In the genomic region with DNA sequence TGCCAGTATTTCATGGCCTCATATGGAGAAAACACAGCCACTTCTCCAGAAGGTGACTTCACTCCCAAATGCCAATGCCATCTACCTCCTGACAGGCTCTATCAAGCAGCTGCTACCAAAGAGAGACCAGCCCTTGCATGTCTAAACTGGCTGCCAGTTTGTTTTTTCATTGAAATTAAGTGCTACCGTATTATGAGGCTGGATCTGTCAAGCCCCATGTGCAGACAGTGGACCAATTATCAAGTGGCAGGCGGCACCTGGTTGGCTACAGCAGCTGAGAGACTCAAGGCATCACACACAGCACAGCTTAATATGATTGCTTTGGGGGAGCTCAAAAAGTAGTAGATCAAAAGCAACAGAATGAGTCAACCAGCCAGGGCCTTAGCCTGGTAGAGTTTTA, we compare ENCODE assay signal across 14 cellular contexts.
DNase-seq lines count a peak whose midpoint lies in the region; ATAC-seq and TF ChIP-seq lines count a peak whose summit lies in the region.
"Had no signal": no experiment of that assay in that cellular context is flagged by ENCODE, and none has a peak within 500 bp of the region (broad histone marks: within the 10 kb centered on the region; RNA-seq: fewer than 3 reads in every experiment).

No MANE protein-coding gene starts in this region.

- H3K36me3 Mint-ChIP-seq in activated CD4-positive, alpha-beta T cell treated with anti-CD3 and anti-CD28 coated beads, Interleukin-2, amount 10 ng/mL, durations not matched to agents 7 days and 5 days (ENCODE audit: low read depth): no peaks in the 10 kb centered on the region
- no peaks in the 10 kb centered on the region for H3K36me3 Mint-ChIP-seq in HFFc6 (ENCODE audit: low read depth)
- H3K36me3 Mint-ChIP-seq: CD14-positive monocyte; CD8-positive, alpha-beta T cell had no signal

- H3K9me3 Mint-ChIP-seq in activated CD4-positive, alpha-beta T cell treated with anti-CD3 and anti-CD28 coated beads, Interleukin-2, amount 10 ng/mL, durations not matched to agents 7 days and 5 days: no peaks in the 10 kb centered on the region
- peaks cover 26% of the 10 kb centered on the region for H3K9me3 Mint-ChIP-seq in HFFc6

- H3K4me1 Mint-ChIP-seq in activated CD4-positive, alpha-beta T cell treated with anti-CD3 and anti-CD28 coated beads, Interleukin-2, amount 10 ng/mL, durations not matched to agents 7 days and 5 days: no peaks in the 10 kb centered on the region
- no peaks in the 10 kb centered on the region for H3K4me1 Mint-ChIP-seq in HFFc6 (ENCODE audit: low read depth)
- H3K4me1 Mint-ChIP-seq: CD14-positive monocyte had no signal

- CTCF ChIA-PET in activated CD4-positive, alpha-beta T cell treated with anti-CD3 and anti-CD28 coated beads, Interleukin-2, amount 10 ng/mL, durations not matched to agents 7 days and 5 days (lab: Charles Lee): no interaction called here

- peak; percentile 45 for ATAC-seq in esophagus mucosa
- ATAC-seq: CD8-positive, alpha-beta T cell had no signal

- no peak overlapping the region for H3K27ac Mint-ChIP-seq in activated CD4-positive, alpha-beta T cell treated with anti-CD3 and anti-CD28 coated beads, Interleukin-2, amount 10 ng/mL, durations not matched to agents 7 days and 5 days
- H3K27ac Mint-ChIP-seq in HFFc6: no peak overlapping the region
- H3K27ac Mint-ChIP-seq: CD14-positive monocyte; CD8-positive, alpha-beta T cell had no signal

- no peak overlapping the region for H3K4me3 Mint-ChIP-seq in activated CD4-positive, alpha-beta T cell treated with anti-CD3 and anti-CD28 coated beads, Interleukin-2, amount 10 ng/mL, durations not matched to agents 7 days and 5 days
- H3K4me3 Mint-ChIP-seq in HFFc6: no peak overlapping the region
- H3K4me3 Mint-ChIP-seq: CD14-positive monocyte; CD8-positive, alpha-beta T cell had no signal

- peak; percentile 27 for DNase-seq in DMS53 (lab: John Stamatoyannopoulos, UW)
- DNase-seq in DMS53 treated with DMSO at 0.1 percent for 48 hours (lab: John Stamatoyannopoulos, UW; ENCODE audit: unreplicated experiment): no peak
- peak; percentile 71 for DNase-seq in NCI-H1694 (lab: John Stamatoyannopoulos, UW)
- peak; percentile 17 for DNase-seq in NCI-H69 (lab: John Stamatoyannopoulos, UW)
- no peak for DNase-seq in activated CD4-positive, alpha-beta T cell treated with anti-CD3 and anti-CD28 coated beads, Interleukin-2, amount 10 ng/mL, durations not matched to agents 7 days and 5 days
- DNase-seq in NCI-H82 (lab: John Stamatoyannopoulos, UW): no peak
- no peak for DNase-seq in HFFc6
- DNase-seq: CD8-positive, alpha-beta T cell; COR-L47; DMS153; GF-D8; HCEC 1CT had no signal

- POLR2A ChIA-PET in activated CD4-positive, alpha-beta T cell treated with anti-CD3 and anti-CD28 coated beads, Interleukin-2, amount 10 ng/mL, durations not matched to agents 7 days and 5 days (lab: Charles Lee): no interaction called here

- no peak for TF ChIP-seq CTCF in HFFc6 (IDR thresholded peaks at IDR 0.05)

- H3K27me3 Mint-ChIP-seq in activated CD4-positive, alpha-beta T cell treated with anti-CD3 and anti-CD28 coated beads, Interleukin-2, amount 10 ng/mL, durations not matched to agents 7 days and 5 days: no peaks in the 10 kb centered on the region
- H3K27me3 Mint-ChIP-seq in HFFc6 (ENCODE audit: insufficient read depth): no peaks in the 10 kb centered on the region

Comparison
In these comparisons a context has a peak if more than half of its experiments do, and no peak if none do; other contexts are left out.
1. DNase-seq: peak in DMS53 (single experiment), NCI-H1694 (single experiment) and NCI-H69 (single experiment); none in DMS53 treated with DMSO at 0.1 percent for 48 hours (single experiment), activated CD4-positive, alpha-beta T cell treated with anti-CD3 and anti-CD28 coated beads, Interleukin-2, amount 10 ng/mL, durations not matched to agents 7 days and 5 days (single experiment), NCI-H82 (single experiment) and HFFc6 (single experiment).